In genomic region chrX:105331244-105331643, GRCh38 we compare ENCODE assay signal across 29 cellular contexts.
DNase-seq lines count a peak whose midpoint lies in the region; ATAC-seq, FAIRE-seq and TF ChIP-seq lines count a peak whose summit lies in the region.
"Had no signal": no experiment of that assay in that cellular context is flagged by ENCODE, and none has a peak within 500 bp of the region (broad histone marks: within the 10 kb centered on the region; RNA-seq: fewer than 3 reads in every experiment).

No MANE protein-coding gene starts in this region.

- TF ChIP-seq POLR2A in GM12892 (IDR thresholded peaks at IDR 0.05; ENCODE audit: low read depth, low read length) = no peak

- no peaks in the 10 kb centered on the region for H3K4me1 Mint-ChIP-seq in activated CD4-positive, alpha-beta T cell treated with anti-CD3 and anti-CD28 coated beads, Interleukin-2, amount 10 ng/mL, durations not matched to agents 7 days and 5 days
- no peaks in the 10 kb centered on the region for H3K4me1 Mint-ChIP-seq in CD8-positive, alpha-beta T cell (ENCODE audit: low read depth)
- H3K4me1 Mint-ChIP-seq: activated naive CD8-positive, alpha-beta T cell treated with anti-CD3 and anti-CD28 coated beads, Interleukin-2, amount 10 ng/mL, durations not matched to agents 7 days and 5 days; nephron progenitor cell; WTC11 had no signal

- intact Hi-C loops in CD8-positive, alpha-beta T cell (cut with DNase I, micrococcal nuclease) = no loop called here

- TF ChIP-seq CTCF in cardiac fibroblast (IDR thresholded peaks at IDR 0.05; ENCODE audit: low read depth, low read length) = no peak
- TF ChIP-seq CTCF in CD8-positive, alpha-beta T cell (IDR thresholded peaks at IDR 0.05) = no peak

- no peak overlapping the region for H3K27ac Mint-ChIP-seq in activated CD4-positive, alpha-beta T cell treated with anti-CD3 and anti-CD28 coated beads, Interleukin-2, amount 10 ng/mL, durations not matched to agents 7 days and 5 days
- no peak overlapping the region for H3K27ac Mint-ChIP-seq in CD8-positive, alpha-beta T cell
- H3K27ac Mint-ChIP-seq: activated naive CD8-positive, alpha-beta T cell treated with anti-CD3 and anti-CD28 coated beads, Interleukin-2, amount 10 ng/mL, durations not matched to agents 7 days and 5 days; nephron progenitor cell; WTC11 had no signal

- H3K4me3 ChIP-seq in cardiac fibroblast (replicated peaks in 1 of 2; ENCODE audit: low read depth in 2 of 2, low read length in 2 of 2) = no peak overlapping the region
- H3K4me3 ChIP-seq in CD8-positive, alpha-beta T cell (ENCODE audit: low read depth, low read length) = no peak overlapping the region
- H3K4me3 ChIP-seq: gastrocnemius medialis, GM23248, pancreas, right lobe of liver, upper lobe of left lung had no signal

- no peaks in the 10 kb centered on the region for H3K4me1 ChIP-seq in CD8-positive, alpha-beta T cell (ENCODE audit: insufficient read depth, low read length)
- H3K4me1 ChIP-seq: gastrocnemius medialis, pancreas, right lobe of liver, upper lobe of left lung had no signal

- H3K36me3 Mint-ChIP-seq in activated CD4-positive, alpha-beta T cell treated with anti-CD3 and anti-CD28 coated beads, Interleukin-2, amount 10 ng/mL, durations not matched to agents 7 days and 5 days (ENCODE audit: low read depth) = no peaks in the 10 kb centered on the region
- no peaks in the 10 kb centered on the region for H3K36me3 Mint-ChIP-seq in CD8-positive, alpha-beta T cell
- H3K36me3 Mint-ChIP-seq: activated naive CD8-positive, alpha-beta T cell treated with anti-CD3 and anti-CD28 coated beads, Interleukin-2, amount 10 ng/mL, durations not matched to agents 7 days and 5 days; WTC11 had no signal

- CTCF ChIA-PET in activated CD4-positive, alpha-beta T cell treated with anti-CD3 and anti-CD28 coated beads, Interleukin-2, amount 10 ng/mL, durations not matched to agents 7 days and 5 days (lab: Charles Lee) = no interaction called here
- CTCF ChIA-PET in CD8-positive, alpha-beta T cell (lab: Charles Lee) = no interaction called here

- no peaks in the 10 kb centered on the region for H3K9me3 Mint-ChIP-seq in activated CD4-positive, alpha-beta T cell treated with anti-CD3 and anti-CD28 coated beads, Interleukin-2, amount 10 ng/mL, durations not matched to agents 7 days and 5 days
- no peaks in the 10 kb centered on the region for H3K9me3 Mint-ChIP-seq in CD8-positive, alpha-beta T cell
- H3K9me3 Mint-ChIP-seq: activated naive CD8-positive, alpha-beta T cell treated with anti-CD3 and anti-CD28 coated beads, Interleukin-2, amount 10 ng/mL, durations not matched to agents 7 days and 5 days had no signal

- DNase-seq in Daoy (ENCODE audit: low read depth) = peak; percentile 5
- DNase-seq in NCI-H226 = peak; percentile 46
- peak; percentile 53 to 80 for DNase-seq in cardiac fibroblast (ENCODE audit: low read depth in 2 of 2)
- peak; percentile 0 for DNase-seq in glomerular visceral epithelial cell (ENCODE audit: extremely low spot score)
- DNase-seq in GM12892 (ENCODE audit: insufficient read length) = no peak
- no peak for DNase-seq in activated CD4-positive, alpha-beta T cell treated with anti-CD3 and anti-CD28 coated beads, Interleukin-2, amount 10 ng/mL, durations not matched to agents 7 days and 5 days
- DNase-seq in CD8-positive, alpha-beta T cell = no peak
- DNase-seq: activated CD4-positive, alpha-beta T cell treated with anti-CD3 and anti-CD28 coated beads, Interleukin-2, amount 50 U/mL, for 48 hours; activated CD8-positive, alpha-beta memory T cell treated with anti-CD3 and anti-CD28 coated beads, Interleukin-2, amount 50 U/mL, for 48 hours; activated naive CD8-positive, alpha-beta T cell treated with anti-CD3 and anti-CD28 coated beads, Interleukin-2, amount 10 ng/mL, durations not matched to agents 7 days and 5 days; dermis blood vessel endothelial cell; gastrocnemius medialis; GM23248; NCI-H1436 treated with DMSO at 0.1 percent for 48 hours; NCI-H2171; NCI-H526 treated with DMSO at 0.1 percent for 48 hours; nephron progenitor cell; pancreas; right lobe of liver; stimulated activated CD4-positive, alpha-beta T cell treated with anti-CD3 and anti-CD28 coated beads, Interleukin-15, amount 100 ng/mL, for 24 hours; stimulated activated CD8-positive, alpha-beta memory T cell treated with anti-CD3 and anti-CD28 coated beads, Interleukin-4, amount 100 ng/mL, for 48 hours; T-helper 9 cell; upper lobe of left lung had no signal

- H3K9me3 ChIP-seq in CD8-positive, alpha-beta T cell (ENCODE audit: low read length) = no peaks in the 10 kb centered on the region
- H3K9me3 ChIP-seq: gastrocnemius medialis, pancreas, right lobe of liver, upper lobe of left lung had no signal

- no peaks in the 10 kb centered on the region for H3K27me3 ChIP-seq in CD8-positive, alpha-beta T cell (ENCODE audit: insufficient read depth, low read length)
- H3K27me3 ChIP-seq: right lobe of liver, upper lobe of left lung had no signal

- FAIRE-seq in GM12892 (lab: Jason Lieb, UNC) = no peak
- FAIRE-seq: GM12891, GM19239, keratinocyte had no signal

- no peak overlapping the region for H3K4me3 Mint-ChIP-seq in activated CD4-positive, alpha-beta T cell treated with anti-CD3 and anti-CD28 coated beads, Interleukin-2, amount 10 ng/mL, durations not matched to agents 7 days and 5 days
- H3K4me3 Mint-ChIP-seq in CD8-positive, alpha-beta T cell = no peak overlapping the region
- H3K4me3 Mint-ChIP-seq: activated naive CD8-positive, alpha-beta T cell treated with anti-CD3 and anti-CD28 coated beads, Interleukin-2, amount 10 ng/mL, durations not matched to agents 7 days and 5 days; nephron progenitor cell; WTC11 had no signal

- no peak overlapping the region for H3K27ac ChIP-seq in CD8-positive, alpha-beta T cell (ENCODE audit: low read depth, low read length)
- H3K27ac ChIP-seq: gastrocnemius medialis, GM23248, HL-60, pancreas, right lobe of liver, upper lobe of left lung had no signal

- H3K36me3 ChIP-seq in CD8-positive, alpha-beta T cell (ENCODE audit: insufficient read depth, low read length) = no peaks in the 10 kb centered on the region
- H3K36me3 ChIP-seq: gastrocnemius medialis, pancreas, right lobe of liver, upper lobe of left lung had no signal

- no peak for ATAC-seq in CD8-positive, alpha-beta T cell
- no peak for ATAC-seq in GM18511 (IDR thresholded peaks at IDR 0.05; ENCODE audit: unreplicated experiment)
- ATAC-seq: gastrocnemius medialis, pancreas, right lobe of liver, WTC11 had no signal

- POLR2A ChIA-PET in activated CD4-positive, alpha-beta T cell treated with anti-CD3 and anti-CD28 coated beads, Interleukin-2, amount 10 ng/mL, durations not matched to agents 7 days and 5 days (lab: Charles Lee) = no interaction called here
- POLR2A ChIA-PET in CD8-positive, alpha-beta T cell (lab: Charles Lee) = no interaction called here

- no peaks in the 10 kb centered on the region for H3K27me3 Mint-ChIP-seq in activated CD4-positive, alpha-beta T cell treated with anti-CD3 and anti-CD28 coated beads, Interleukin-2, amount 10 ng/mL, durations not matched to agents 7 days and 5 days
- H3K27me3 Mint-ChIP-seq in CD8-positive, alpha-beta T cell (ENCODE audit: low read depth) = no peaks in the 10 kb centered on the region
- H3K27me3 Mint-ChIP-seq: activated naive CD8-positive, alpha-beta T cell treated with anti-CD3 and anti-CD28 coated beads, Interleukin-2, amount 10 ng/mL, durations not matched to agents 7 days and 5 days had no signal

Comparison
In these comparisons a context has a peak if more than half of its experiments do, and no peak if none do; other contexts are left out.
1. DNase-seq: peak in Daoy (single experiment), NCI-H226 (single experiment), cardiac fibroblast (2 of 2) and glomerular visceral epithelial cell (single experiment); none in GM12892 (single experiment), activated CD4-positive, alpha-beta T cell treated with anti-CD3 and anti-CD28 coated beads, Interleukin-2, amount 10 ng/mL, durations not matched to agents 7 days and 5 days (single experiment) and CD8-positive, alpha-beta T cell (0 of 7).